Comparison of ENCODE assay signal across 8 cellular contexts in the genomic region with DNA sequence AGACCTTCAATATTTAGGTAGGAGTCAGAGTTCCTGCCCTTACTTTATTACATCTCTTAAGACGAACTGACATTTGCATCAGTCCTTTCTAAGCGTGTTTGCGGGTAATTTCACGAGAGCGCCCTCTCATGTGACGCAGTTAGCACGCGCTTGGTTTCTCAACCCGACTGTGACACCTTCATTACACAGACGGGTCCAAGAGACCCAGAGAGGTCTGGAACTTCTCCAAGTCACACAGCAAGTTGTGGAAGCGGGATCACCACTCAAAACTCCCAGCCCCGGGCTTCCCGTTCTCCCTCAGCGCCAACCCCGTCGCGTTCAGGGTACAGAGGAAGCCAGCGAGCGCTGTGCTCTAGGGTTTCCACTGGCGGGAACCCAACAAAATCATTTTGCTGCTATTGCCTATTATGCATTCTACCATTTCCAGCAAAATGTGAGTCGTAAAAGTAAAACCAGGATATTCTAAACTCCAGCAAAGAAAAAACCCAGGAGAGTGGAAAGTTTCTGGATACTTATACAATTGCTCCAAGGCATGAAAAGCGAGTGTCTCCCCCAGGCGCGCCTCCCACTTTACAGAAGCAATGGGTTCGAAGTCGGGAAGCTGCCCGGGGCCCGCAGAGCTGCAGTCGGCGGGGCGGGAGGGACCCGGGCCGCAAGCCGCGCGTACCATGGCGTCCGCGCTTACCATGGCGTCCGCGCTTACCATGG. TPM values are rescaled to one million over a fixed set of nuclear protein-coding genes. Genes with fewer than 3 reads are reported as not detected.
DNase-seq lines count a peak whose midpoint lies in the region; ATAC-seq and TF ChIP-seq lines count a peak whose summit lies in the region.

No MANE protein-coding gene starts in this region.

- H3K36me3 Mint-ChIP-seq in activated naive CD8-positive, alpha-beta T cell treated with anti-CD3 and anti-CD28 coated beads, Interleukin-2, amount 10 ng/mL, durations not matched to agents 7 days and 5 days, result peaks cover 12% of the 10 kb centered on the region
- H3K36me3 Mint-ChIP-seq in type B pancreatic cell, result peaks cover 18% of the 10 kb centered on the region

- H3K27me3 Mint-ChIP-seq in activated naive CD8-positive, alpha-beta T cell treated with anti-CD3 and anti-CD28 coated beads, Interleukin-2, amount 10 ng/mL, durations not matched to agents 7 days and 5 days, result no peaks in the 10 kb centered on the region
- H3K27me3 Mint-ChIP-seq in type B pancreatic cell, result no peaks in the 10 kb centered on the region

- peak; percentile 66 for ATAC-seq in GM21619 (IDR thresholded peaks at IDR 0.05; ENCODE audit: unreplicated experiment)
- peak; percentile 48 for ATAC-seq in activated naive CD8-positive, alpha-beta T cell treated with anti-CD3 and anti-CD28 coated beads, Interleukin-2, amount 10 ng/mL, durations not matched to agents 7 days and 5 days (ENCODE audit: low read depth)

- no peaks in the 10 kb centered on the region for H3K9me3 Mint-ChIP-seq in activated naive CD8-positive, alpha-beta T cell treated with anti-CD3 and anti-CD28 coated beads, Interleukin-2, amount 10 ng/mL, durations not matched to agents 7 days and 5 days
- no peaks in the 10 kb centered on the region for H3K9me3 Mint-ChIP-seq in type B pancreatic cell

- DNase-seq in EH (ENCODE audit: low read depth) (peak; percentile 81), SK-N-MC (ENCODE audit: low read depth, low spot score) (no peak), cardiac septum (ENCODE audit: low spot score) (peak; percentile 81), posterior cingulate gyrus (peak in 7 of 10 donors; percentile 34 to 92 (median 49)), type B pancreatic cell (ENCODE audit: extremely low spot score, unreplicated experiment) (peak; percentile 66)
- DNase-seq in activated naive CD8-positive, alpha-beta T cell treated with anti-CD3 and anti-CD28 coated beads, Interleukin-2, amount 10 ng/mL, durations not matched to agents 7 days and 5 days, result peak; percentile 69

- no peaks in the 10 kb centered on the region for H3K9me3 ChIP-seq in SK-N-MC (ENCODE audit: low read depth, low read length)

- no peak for TF ChIP-seq RAD21 in Ishikawa (IDR thresholded peaks at IDR 0.05; ENCODE audit: low read depth)

- peak overlapping the region; percentile 62 for H3K4me3 ChIP-seq in SK-N-MC

- peak overlapping the region; percentile 85 for H3K27ac Mint-ChIP-seq in activated naive CD8-positive, alpha-beta T cell treated with anti-CD3 and anti-CD28 coated beads, Interleukin-2, amount 10 ng/mL, durations not matched to agents 7 days and 5 days
- H3K27ac Mint-ChIP-seq in type B pancreatic cell, result peak overlapping the region; percentile 88

- intact Hi-C loops in cardiac septum (cut with DNase I), result no loop called here
- intact Hi-C loops in posterior cingulate gyrus (cut with DNase I), result loop anchor here (5.0 to 10.0 kb wide), 2 partner anchors 57 to 90 kb away; a partner anchor contains a TSS

- peak overlapping the region; percentile 88 for H3K4me3 Mint-ChIP-seq in activated naive CD8-positive, alpha-beta T cell treated with anti-CD3 and anti-CD28 coated beads, Interleukin-2, amount 10 ng/mL, durations not matched to agents 7 days and 5 days
- peak overlapping the region; percentile 84 for H3K4me3 Mint-ChIP-seq in type B pancreatic cell

- TF ChIP-seq CTCF in type B pancreatic cell (conservative IDR thresholded peaks at IDR 0.05), result no peak

- H3K36me3 ChIP-seq in SK-N-MC (ENCODE audit: insufficient read depth, low read length), result no peaks in the 10 kb centered on the region

- POLR2A ChIA-PET in activated naive CD8-positive, alpha-beta T cell treated with anti-CD3 and anti-CD28 coated beads, Interleukin-2, amount 10 ng/mL, durations not matched to agents 7 days and 5 days (lab: Charles Lee), result interaction anchor here (0.7 to 1.6 kb wide), 10 partner anchors 9 to 120 kb away, joined by 3 to 13 read pairs (median 4); a partner anchor contains a TSS

- TF ChIP-seq EP300 in Ishikawa (IDR thresholded peaks at IDR 0.05; ENCODE audit: borderline replicate concordance), result no peak

- H3K4me1 Mint-ChIP-seq in activated naive CD8-positive, alpha-beta T cell treated with anti-CD3 and anti-CD28 coated beads, Interleukin-2, amount 10 ng/mL, durations not matched to agents 7 days and 5 days, result peaks cover 29% of the 10 kb centered on the region
- peaks cover 19% of the 10 kb centered on the region for H3K4me1 Mint-ChIP-seq in type B pancreatic cell (ENCODE audit: unreplicated experiment)

- H3K27ac ChIP-seq in SK-N-MC, result no peak overlapping the region

- H3K9ac ChIP-seq in SK-N-MC (ENCODE audit: insufficient read length), result no peak overlapping the region

TF ChIP-seq in Ishikawa, 13 proteins besides CTCF, POLR2A, EP300 and RAD21:
- TF ChIP-seq CREB1 (IDR thresholded peaks at IDR 0.05; ENCODE audit: low read depth) (0 out of 2 replicates have a peak, but pooled peaks have one; percentile 40), TCF12 (IDR thresholded peaks at IDR 0.05; ENCODE audit: low read depth) (peak; percentile 51; the same call in 1 of the 2 replicates), FOXM1 (IDR thresholded peaks at IDR 0.05; ENCODE audit: borderline replicate concordance, low read depth) (no peak), TAF1 (IDR thresholded peaks at IDR 0.05; ENCODE audit: low read depth) (peak; percentile 12; the same call in 1 of the 2 replicates), TEAD4 (IDR thresholded peaks at IDR 0.05) (no peak), NFIC (IDR thresholded peaks at IDR 0.05) (0 out of 2 replicates have a peak, but pooled peaks have one; percentile 29), CEBPB (IDR thresholded peaks at IDR 0.05) (no peak)
- TF ChIP-seq, protein P1, sequence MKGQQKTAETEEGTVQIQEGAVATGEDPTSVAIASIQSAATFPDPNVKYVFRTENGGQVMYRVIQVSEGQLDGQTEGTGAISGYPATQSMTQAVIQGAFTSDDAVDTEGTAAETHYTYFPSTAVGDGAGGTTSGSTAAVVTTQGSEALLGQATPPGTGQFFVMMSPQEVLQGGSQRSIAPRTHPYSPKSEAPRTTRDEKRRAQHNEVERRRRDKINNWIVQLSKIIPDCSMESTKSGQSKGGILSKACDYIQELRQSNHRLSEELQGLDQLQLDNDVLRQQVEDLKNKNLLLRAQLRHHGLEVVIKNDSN (IDR thresholded peaks at IDR 0.05), result peak; percentile 64
- TF ChIP-seq, protein P2, sequence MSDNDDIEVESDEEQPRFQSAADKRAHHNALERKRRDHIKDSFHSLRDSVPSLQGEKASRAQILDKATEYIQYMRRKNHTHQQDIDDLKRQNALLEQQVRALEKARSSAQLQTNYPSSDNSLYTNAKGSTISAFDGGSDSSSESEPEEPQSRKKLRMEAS (IDR thresholded peaks at IDR 0.05), result peak; percentile 58; the same call in 1 of the 2 replicates

RNA-seq across cellular contexts. Expression of a gene that starts 0.6 kb away (rescaled TPM):
- 10 to 100 TPM; 76.0 to 79.5 TPM for total RNA-seq in activated naive CD8-positive, alpha-beta T cell treated with anti-CD3 and anti-CD28 coated beads, Interleukin-2, amount 10 ng/mL, durations not matched to agents 7 days and 5 days
- total RNA-seq in cardiac septum, result 26.8 TPM
- 43.2 and 63.1 TPM in 2 replicates for total RNA-seq in type B pancreatic cell (ENCODE audit: low replicate concordance)

RNA-seq across cellular contexts. Expression of a gene that starts 54.4 kb away (rescaled TPM):
- total RNA-seq in activated naive CD8-positive, alpha-beta T cell treated with anti-CD3 and anti-CD28 coated beads, Interleukin-2, amount 10 ng/mL, durations not matched to agents 7 days and 5 days, result 100 to 1,000 TPM; 306 to 322 TPM
- total RNA-seq in cardiac septum (1.9 TPM), type B pancreatic cell (ENCODE audit: low replicate concordance) (65.3 and 143 TPM in 2 replicates)

Comparison
In these comparisons a context has a peak if more than half of its experiments do, and no peak if none do; other contexts are left out.
1. RNA of a gene that starts 54.4 kb away (total RNA-seq): 306 to 322 TPM in activated naive CD8-positive, alpha-beta T cell treated with anti-CD3 and anti-CD28 coated beads, Interleukin-2, amount 10 ng/mL, durations not matched to agents 7 days and 5 days and 65.3 to 143 TPM in type B pancreatic cell; 1.9 TPM in cardiac septum (single experiment); every median in the first group is over 10 times any median in the second.